1 cellular context compared by ENCODE assay signal in genomic region chr13:26710166-26710565, GRCh38.
TF ChIP-seq lines count a peak whose summit lies in the region.

No MANE protein-coding gene starts in this region.

TF ChIP-seq in GM23338, 12 proteins besides CTCF, POLR2A, EP300 and RAD21 (continued from another document):
- TF ChIP-seq ZNF462 (CRISPR knock-in tag; IDR thresholded peaks at IDR 0.05) (no peak), NANOG (IDR thresholded peaks at IDR 0.05; ENCODE audit: borderline replicate concordance) (no peak), ZNF114 (CRISPR knock-in tag; IDR thresholded peaks at IDR 0.05) (no peak), CREB1 (CRISPR knock-in tag; IDR thresholded peaks at IDR 0.05; ENCODE audit: low read depth) (no peak), EZH2 (IDR thresholded peaks at IDR 0.05; ENCODE audit: low read depth, unreplicated experiment) (no peak), ETS1 (IDR thresholded peaks at IDR 0.05) (no peak)
